Comparison of ENCODE assay signal across 1 cellular context in genomic region chr17:8189041-8189710, GRCh38.
TF ChIP-seq lines count a peak whose summit lies in the region.

No MANE protein-coding gene starts in this region.

TF ChIP-seq in GM23338, 12 proteins besides CTCF, POLR2A, EP300 and RAD21 (continued from another document):
- TF ChIP-seq ZNF462 (CRISPR knock-in tag; IDR thresholded peaks at IDR 0.05) (no peak), CREB1 (CRISPR knock-in tag; IDR thresholded peaks at IDR 0.05; ENCODE audit: low read depth) (no peak)
